ENCODE assay signal across 8 cellular contexts in genomic region chr6:83215131-83216047, GRCh38. TPM values are rescaled to one million over a fixed set of nuclear protein-coding genes. Genes with fewer than 3 reads are reported as not detected.
DNase-seq lines count a peak whose midpoint lies in the region; ATAC-seq and TF ChIP-seq lines count a peak whose summit lies in the region.

No MANE protein-coding gene starts in this region.

- peak; percentile 72 for TF ChIP-seq CTCF in lung (IDR thresholded peaks at IDR 0.05; ENCODE audit: control extremely low read depth, extremely low read depth)

- ATAC-seq in GM19324 (IDR thresholded peaks at IDR 0.05; ENCODE audit: low FRiP score, unreplicated experiment) (peak; percentile 98), HG03280 (IDR thresholded peaks at IDR 0.05; ENCODE audit: unreplicated experiment) (peak; percentile 99), lung (ENCODE audit: insufficient read depth, low FRiP score) (peak; percentile 74)
- peak; percentile 92 for ATAC-seq in stimulated activated effector memory CD8-positive, alpha-beta T cell treated with anti-CD3 and anti-CD28 coated beads, Interleukin-12 subunit alpha, Interleukin-12 subunit beta, amount 100 ng/mL, for 72 hours

- no peak overlapping the region for H3K4me3 ChIP-seq in lung

- 35 to 40% methylated on average over 7 of the region's 7 CpGs for WGBS in lung, 2 donors

- H3K9me3 ChIP-seq in lung (ENCODE audit: control insufficient read depth in 2 of 2, insufficient read depth in 1 of 2, low read length in 1 of 2) = no peaks in the 10 kb centered on the region

- no peaks in the 10 kb centered on the region for H3K4me1 ChIP-seq in lung (ENCODE audit: control insufficient read depth in 2 of 2, insufficient read depth in 2 of 2, low read length in 2 of 2)

- H3K27ac ChIP-seq in lung (ENCODE audit: low read depth in 1 of 2, low read length in 1 of 2) = no peak overlapping the region

- H3K36me3 ChIP-seq in lung (ENCODE audit: control insufficient read depth in 2 of 2, insufficient read depth in 2 of 2, low read length in 2 of 2) = no peaks in the 10 kb centered on the region

- no peaks in the 10 kb centered on the region for H3K4me1 Mint-ChIP-seq in stimulated activated effector memory CD8-positive, alpha-beta T cell treated with anti-CD3 and anti-CD28 coated beads, Interleukin-12 subunit alpha, Interleukin-12 subunit beta, amount 100 ng/mL, for 72 hours

- no peak overlapping the region for H3K4me3 Mint-ChIP-seq in stimulated activated effector memory CD8-positive, alpha-beta T cell treated with anti-CD3 and anti-CD28 coated beads, Interleukin-12 subunit alpha, Interleukin-12 subunit beta, amount 100 ng/mL, for 72 hours

- no peak overlapping the region for H3K27ac Mint-ChIP-seq in stimulated activated effector memory CD8-positive, alpha-beta T cell treated with anti-CD3 and anti-CD28 coated beads, Interleukin-12 subunit alpha, Interleukin-12 subunit beta, amount 100 ng/mL, for 72 hours

- no peaks in the 10 kb centered on the region for H3K9me3 Mint-ChIP-seq in stimulated activated effector memory CD8-positive, alpha-beta T cell treated with anti-CD3 and anti-CD28 coated beads, Interleukin-12 subunit alpha, Interleukin-12 subunit beta, amount 100 ng/mL, for 72 hours

- no peaks in the 10 kb centered on the region for H3K36me3 Mint-ChIP-seq in stimulated activated effector memory CD8-positive, alpha-beta T cell treated with anti-CD3 and anti-CD28 coated beads, Interleukin-12 subunit alpha, Interleukin-12 subunit beta, amount 100 ng/mL, for 72 hours

- H3K27me3 ChIP-seq in lung (ENCODE audit: control insufficient read depth, insufficient read depth) = no peaks in the 10 kb centered on the region

- peak; percentile 24 for DNase-seq in COLO829 (ENCODE audit: low spot score)
- DNase-seq in NCI-H226 = peak; percentile 47
- peak; percentile 35 for DNase-seq in activated CD4-positive, alpha-beta T cell treated with anti-CD3 and anti-CD28 coated beads for 1 hour
- DNase-seq in dermis blood vessel endothelial cell = peak; percentile 91
- peak; percentile 57 for DNase-seq in lung (ENCODE audit: low spot score)
- peak; percentile 5 to 63 for DNase-seq in stimulated activated effector memory CD8-positive, alpha-beta T cell treated with anti-CD3 and anti-CD28 coated beads, Interleukin-12 subunit alpha, Interleukin-12 subunit beta, amount 100 ng/mL, for 72 hours (ENCODE audit: low spot score in 2 of 2)

RNA-seq across cellular contexts. Expression of gene RWDD2A, which starts 22.2 kb away (rescaled TPM):
- total RNA-seq in dermis blood vessel endothelial cell (3.3 and 4.4 TPM in 2 replicates), lung (1 to 10 TPM; 2.8 to 3.6 TPM)
- 1 to 10 TPM; 1.8 to 2.5 TPM for polyA plus RNA-seq in lung

RNA-seq across cellular contexts. Expression of gene PGM3, which starts 22.3 kb away (rescaled TPM):
- total RNA-seq in dermis blood vessel endothelial cell = 61.2 and 80.2 TPM in 2 replicates
- total RNA-seq in lung = 10 to 100 TPM; 42.6 to 57.9 TPM
- 10 to 100 TPM; 10.0 to 18.0 TPM for polyA plus RNA-seq in lung

Comparison
In these comparisons a context has a peak if more than half of its experiments do, and no peak if none do; other contexts are left out.
1. DNase-seq: peak in every context shown above with its lines; median percentile 91 in dermis blood vessel endothelial cell; 57 in lung; 47 in NCI-H226; 35 in activated CD4-positive, alpha-beta T cell treated with anti-CD3 and anti-CD28 coated beads for 1 hour; 34 in stimulated activated effector memory CD8-positive, alpha-beta T cell treated with anti-CD3 and anti-CD28 coated beads, Interleukin-12 subunit alpha, Interleukin-12 subunit beta, amount 100 ng/mL, for 72 hours; 24 in COLO829.